ENCODE assay signal across 11 cellular contexts in the genomic region with DNA sequence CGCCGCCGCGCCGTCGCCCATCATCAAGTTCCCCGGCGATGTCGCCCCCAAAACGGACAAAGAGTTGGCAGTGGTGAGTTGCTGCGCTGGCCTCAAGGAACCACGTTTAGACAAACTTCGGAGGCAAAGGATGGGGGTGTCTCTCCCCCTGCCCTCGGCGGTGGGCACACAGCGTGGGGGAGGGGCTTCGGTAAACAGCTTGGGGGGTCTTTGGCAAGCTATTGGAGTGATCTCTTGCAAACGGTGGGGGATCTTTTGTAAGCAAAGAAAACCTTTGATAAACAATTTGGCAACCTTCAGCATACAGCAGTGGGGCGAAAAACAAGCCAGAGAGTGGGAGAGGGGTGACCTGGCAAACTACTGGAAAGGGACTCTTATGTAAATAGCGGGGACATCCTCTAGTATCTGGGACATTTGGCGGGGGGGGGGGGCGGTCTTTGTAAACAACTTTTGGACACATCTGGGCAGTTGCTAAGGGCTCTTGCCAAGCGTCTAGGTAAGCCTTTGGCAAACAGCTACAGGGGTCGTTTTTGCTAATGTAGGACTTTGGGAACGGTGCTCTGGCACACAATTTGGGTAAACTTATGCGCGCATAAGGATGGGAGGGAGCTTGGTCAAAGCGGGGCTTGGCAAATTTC. TPM values are rescaled to one million over a fixed set of nuclear protein-coding genes. Genes with fewer than 3 reads are reported as not detected.
DNase-seq lines count a peak whose midpoint lies in the region; ATAC-seq and TF ChIP-seq lines count a peak whose summit lies in the region.
"Had no signal": no experiment of that assay in that cellular context is flagged by ENCODE, and none has a peak within 500 bp of the region (broad histone marks: within the 10 kb centered on the region; RNA-seq: fewer than 3 reads in every experiment).

No MANE protein-coding gene starts in this region.

- no peaks in the 10 kb centered on the region for H3K36me3 ChIP-seq in cardiac muscle cell
- no peaks in the 10 kb centered on the region for H3K36me3 ChIP-seq in upper lobe of left lung

- H3K4me3 ChIP-seq in cardiac muscle cell (peak overlapping the region; percentile 41), dorsolateral prefrontal cortex (peak overlapping the region; percentile 21 to 71 (median 50)), upper lobe of left lung (peak overlapping the region; percentile 16 to 54 (median 48))

- H3K27ac ChIP-seq in cardiac muscle cell (no peak overlapping the region), dorsolateral prefrontal cortex (peak overlapping the region in 1 of 59 donors; percentile 57), upper lobe of left lung (peak overlapping the region; percentile 73 to 91 (median 87))

- DNase-seq in cardiac muscle cell (ENCODE audit: low read depth in 1 of 2, low spot score in 1 of 2) (peak in 1 of 2 donors; percentile 28), Right ventricle myocardium superior (no peak), dorsolateral prefrontal cortex (no peak), mesothelial cell of epicardium (ENCODE audit: low spot score in 2 of 2, unreplicated experiment in 2 of 2) (no peak), upper lobe of left lung (no peak), germinal center (ENCODE audit: low spot score) (no peak), HUDEP-2 (lab: John Stamatoyannopoulos, UW; ENCODE audit: unreplicated experiment in 76 of 76) (no peak)
- DNase-seq: activated naive CD4-positive, alpha-beta T cell treated with anti-CD3 and anti-CD28 coated beads for 36 hours; CD4-positive, CD25-positive, alpha-beta regulatory T cell; T-cell had no signal

- peaks cover 20% of the 10 kb centered on the region for H3K27me3 Mint-ChIP-seq in mesothelial cell of epicardium (ENCODE audit: low read depth)

- TF ChIP-seq POLR2A in upper lobe of left lung (IDR thresholded peaks at IDR 0.05): no peak

- peaks cover 44% of the 10 kb centered on the region for H3K27me3 ChIP-seq in cardiac muscle cell
- H3K27me3 ChIP-seq in dorsolateral prefrontal cortex: peaks cover 0 to 28% (median 9%) of the 10 kb centered on the region in 45 donors
- peaks cover 0 to 23% (median 2%) of the 10 kb centered on the region in 4 donors for H3K27me3 ChIP-seq in upper lobe of left lung

- no peaks in the 10 kb centered on the region for H3K9me3 ChIP-seq in cardiac muscle cell (ENCODE audit: low read depth)
- no peaks in the 10 kb centered on the region for H3K9me3 ChIP-seq in upper lobe of left lung

- no peak for TF ChIP-seq CTCF in cardiac muscle cell (IDR thresholded peaks at IDR 0.05; ENCODE audit: low read depth, low read length)
- no peak for TF ChIP-seq CTCF in dorsolateral prefrontal cortex (IDR thresholded peaks at IDR 0.05 in 54 of 56, conservative IDR thresholded peaks at IDR 0.05 in 2 of 56; ENCODE audit: low read depth in 1 of 56, partially characterized antibody in 56 of 56)
- no peak for TF ChIP-seq CTCF in mesothelial cell of epicardium (IDR thresholded peaks at IDR 0.05; ENCODE audit: unreplicated experiment)
- no peak for TF ChIP-seq CTCF in upper lobe of left lung (IDR thresholded peaks at IDR 0.05)

- H3K36me3 Mint-ChIP-seq in mesothelial cell of epicardium: peaks cover 16% of the 10 kb centered on the region
- H3K36me3 Mint-ChIP-seq: CD4-positive, CD25-positive, alpha-beta regulatory T cell; T-cell had no signal

- H3K4me3 Mint-ChIP-seq in mesothelial cell of epicardium: peak overlapping the region; percentile 83
- H3K4me3 Mint-ChIP-seq: activated naive CD4-positive, alpha-beta T cell treated with anti-CD3 and anti-CD28 coated beads for 36 hours; CD4-positive, CD25-positive, alpha-beta regulatory T cell; T-cell had no signal

- H3K4me1 ChIP-seq in cardiac muscle cell (ENCODE audit: low read depth) (peaks cover 6% of the 10 kb centered on the region), upper lobe of left lung (peaks cover 0 to 23% (median 12%) of the 10 kb centered on the region in 4 donors)

- no peaks in the 10 kb centered on the region for H3K9me3 Mint-ChIP-seq in mesothelial cell of epicardium

- TF ChIP-seq EP300 in upper lobe of left lung (IDR thresholded peaks at IDR 0.05): no peak

- ATAC-seq in Right ventricle myocardium superior (ENCODE audit: poor library complexity): no peak
- no peak for ATAC-seq in upper lobe of left lung (ENCODE audit: low FRiP score in 2 of 2)
- no peak for ATAC-seq in GM18868 (IDR thresholded peaks at IDR 0.05; ENCODE audit: unreplicated experiment)
- ATAC-seq: T-cell had no signal

- H3K4me1 Mint-ChIP-seq in mesothelial cell of epicardium: peaks cover 26% of the 10 kb centered on the region
- H3K4me1 Mint-ChIP-seq: CD4-positive, CD25-positive, alpha-beta regulatory T cell had no signal

- intact Hi-C loops in Right ventricle myocardium superior (cut with DNase I): no loop called here
- intact Hi-C loops in dorsolateral prefrontal cortex (cut with DNase I): no loop called here

- WGBS in upper lobe of left lung, 2 donors: 2% methylated on average over 17 to 28 of the region's 28 CpGs

- H3K27ac Mint-ChIP-seq in mesothelial cell of epicardium: peak overlapping the region; percentile 64
- H3K27ac Mint-ChIP-seq: activated naive CD4-positive, alpha-beta T cell treated with anti-CD3 and anti-CD28 coated beads for 36 hours; CD4-positive, CD25-positive, alpha-beta regulatory T cell had no signal

RNA-seq across cellular contexts. Expression of gene MMP2, which starts 0.7 kb away (rescaled TPM):
- total RNA-seq in cardiac muscle cell (37.5 and 44.3 TPM in 2 replicates), Right ventricle myocardium superior (102 TPM), dorsolateral prefrontal cortex (10 to 100 TPM in 6 of 120 experiments, 1 to 10 TPM in 114; 1.1 to 13.3 (median 4.3) TPM), mesothelial cell of epicardium (383 to 396 TPM (median 385 TPM) in 3 replicates), upper lobe of left lung (100 to 1,000 TPM in 4 of 6 donors, 10 to 100 TPM in 2; 45.7 to 265 (median 143) TPM)
- polyA plus RNA-seq in cardiac muscle cell: 39.9 and 55.2 TPM in 2 replicates
- total RNA-seq: activated naive CD4-positive, alpha-beta T cell treated with anti-CD3 and anti-CD28 coated beads for 36 hours had no signal
- polyA plus RNA-seq: CD4-positive, CD25-positive, alpha-beta regulatory T cell had no signal

RNA-seq across cellular contexts. Expression of gene LPCAT2, which starts 29.2 kb away (rescaled TPM):
- total RNA-seq in cardiac muscle cell (1.5 and 6.2 TPM in 2 replicates), Right ventricle myocardium superior (9.6 TPM), dorsolateral prefrontal cortex (10 to 100 TPM in 88 of 120 experiments, 1 to 10 TPM in 32; 3.1 to 28.7 (median 11.7) TPM), mesothelial cell of epicardium (22.4 to 25.1 TPM (median 25.0 TPM) in 3 replicates), upper lobe of left lung (10 to 100 TPM; 14.4 to 33.9 (median 26.9) TPM)
- polyA plus RNA-seq in cardiac muscle cell: 4.0 and 4.4 TPM in 2 replicates
